8 cellular contexts compared by ENCODE assay signal in the genomic region with DNA sequence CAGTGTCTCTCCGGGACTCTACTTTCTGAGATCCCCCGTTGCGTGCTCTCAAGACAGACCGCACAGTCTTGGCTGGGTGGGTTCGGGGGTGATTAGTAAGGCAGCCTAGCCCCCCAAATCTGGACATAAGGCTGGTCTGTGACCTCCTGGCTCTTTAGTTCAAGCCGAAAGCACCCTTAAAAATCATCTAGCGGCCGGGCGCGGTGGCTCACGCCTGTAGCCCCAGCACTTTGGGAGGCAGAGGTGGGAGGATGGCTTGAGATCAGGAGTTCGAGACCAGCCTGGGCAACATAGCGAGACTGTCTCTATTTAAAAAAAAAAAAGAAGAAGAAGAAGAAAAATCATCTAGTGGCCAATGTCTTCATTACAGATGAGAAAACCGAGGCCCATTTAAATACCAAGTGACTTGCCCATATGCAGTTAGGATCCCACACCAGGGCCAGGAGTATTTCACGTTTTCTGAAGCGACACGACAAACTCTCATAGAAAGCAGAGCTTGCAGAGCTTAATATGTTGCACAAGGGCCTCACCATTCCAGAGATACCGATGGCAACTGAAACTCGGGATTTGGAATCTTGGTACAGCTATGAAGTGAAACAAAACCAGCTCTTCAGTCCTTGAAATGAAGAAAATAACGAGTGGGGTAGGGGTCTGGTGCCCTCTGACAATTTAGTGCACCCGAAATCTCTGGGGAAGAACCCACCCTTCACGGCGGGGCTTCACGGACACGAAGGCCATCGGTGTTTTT. TPM values are rescaled to one million over a fixed set of nuclear protein-coding genes. Genes with fewer than 3 reads are reported as not detected.
DNase-seq lines count a peak whose midpoint lies in the region; ATAC-seq and TF ChIP-seq lines count a peak whose summit lies in the region.

No MANE protein-coding gene starts in this region.

- H3K9ac ChIP-seq in Karpas-422 (ENCODE audit: low read length): peak overlapping the region; percentile 77

- ATAC-seq in left lobe of liver (peak; percentile 9), HG02973 (IDR thresholded peaks at IDR 0.05; ENCODE audit: unreplicated experiment) (no peak)

- H3K4me1 ChIP-seq in BE2C (peaks cover 16% of the 10 kb centered on the region), Karpas-422 (ENCODE audit: low read length) (peaks cover 39% of the 10 kb centered on the region), ascending aorta (peaks cover 4 to 18% of the 10 kb centered on the region in 2 donors), tibial nerve (peaks cover 0 to 69% (median 23%) of the 10 kb centered on the region in 4 donors)

- H2AFZ ChIP-seq in Karpas-422 (ENCODE audit: low read length): peak overlapping the region; percentile 68

- H3K4me2 ChIP-seq in Karpas-422 (ENCODE audit: low read depth, low read length, poor library complexity, severe bottlenecking): peak overlapping the region; percentile 96

- H3K27me3 ChIP-seq in BE2C (no peaks in the 10 kb centered on the region), Karpas-422 (ENCODE audit: low read length) (no peaks in the 10 kb centered on the region), ascending aorta (no peaks in the 10 kb centered on the region), tibial nerve (no peaks in the 10 kb centered on the region)

- H3K9me3 ChIP-seq in BE2C: no peaks in the 10 kb centered on the region
- H3K9me3 ChIP-seq in Karpas-422 (ENCODE audit: low read length): no peaks in the 10 kb centered on the region
- H3K9me3 ChIP-seq in ascending aorta: no peaks in the 10 kb centered on the region
- H3K9me3 ChIP-seq in tibial nerve: no peaks in the 10 kb centered on the region

- TF ChIP-seq EP300 in tibial nerve (IDR thresholded peaks at IDR 0.05): no peak

- 42 to 45% methylated on average over 25 of the region's 26 CpGs for WGBS in tibial nerve, 2 donors

- intact Hi-C loops in ascending aorta (cut with DNase I): loop anchor here (1.0 to 5.0 kb wide), 2 partner anchors 46 to 113 kb away; partner anchors contain the start of genes IMPDH1 and RBM28

- no peak overlapping the region for H3K27ac ChIP-seq in Karpas-422 (ENCODE audit: low read length)
- H3K27ac ChIP-seq in ascending aorta: peak overlapping the region; percentile 90 to 96
- peak overlapping the region; percentile 82 to 95 (median 94) for H3K27ac ChIP-seq in tibial nerve

- no peak for TF ChIP-seq POLR2A in tibial nerve (IDR thresholded peaks at IDR 0.05)

- H4K20me1 ChIP-seq in Karpas-422 (ENCODE audit: insufficient read depth, low read depth, low read length): no peaks in the 10 kb centered on the region

- H3K9me2 ChIP-seq in Karpas-422 (replicated peaks; ENCODE audit: insufficient read depth, low read length): no peaks in the 10 kb centered on the region

- H3K79me2 ChIP-seq in Karpas-422 (ENCODE audit: low read length): peaks cover 42% of the 10 kb centered on the region

- TF ChIP-seq CTCF in BE2C (IDR thresholded peaks at IDR 0.05; ENCODE audit: low read depth, low read length): no peak; the same call in 1 of the 2 replicates
- TF ChIP-seq CTCF in ascending aorta (IDR thresholded peaks at IDR 0.05): peak in 1 of 3 experiments; percentile 27
- no peak for TF ChIP-seq CTCF in tibial nerve (IDR thresholded peaks at IDR 0.05)
- TF ChIP-seq CTCF in GM20000 (IDR thresholded peaks at IDR 0.05; ENCODE audit: extremely low read depth, missing control alignments): no peak

- H3K4me3 ChIP-seq in BE2C (ENCODE audit: low read depth, low read length) (peak overlapping the region; percentile 91), Karpas-422 (ENCODE audit: low read length) (peak overlapping the region; percentile 65), ascending aorta (peak overlapping the region; percentile 72 to 84), tibial nerve (peak overlapping the region; percentile 73 to 96 (median 88))

- DNase-seq in BE2C (no peak), Karpas-422 (peak; percentile 61), ascending aorta (ENCODE audit: low spot score in 2 of 2) (no peak), left lobe of liver (ENCODE audit: low spot score) (no peak), tibial nerve (ENCODE audit: low spot score in 2 of 2) (no peak), GM20000 (ENCODE audit: low spot score) (no peak), NCI-H2171 treated with DMSO at 0.1 percent for 48 hours (lab: John Stamatoyannopoulos, UW) (no peak)

- H3K36me3 ChIP-seq in BE2C (peaks cover 7% of the 10 kb centered on the region), Karpas-422 (ENCODE audit: insufficient read depth, low read length) (0 out of 2 replicates have a peak, but pooled peaks cover 8% of the 10 kb centered on the region), ascending aorta (peaks cover 0 to 4% of the 10 kb centered on the region in 2 donors), tibial nerve (peaks cover 0 to 7% (median 0%) of the 10 kb centered on the region in 3 donors)

RNA-seq across cellular contexts. Expression of gene HILPDA, which starts 0.7 kb away (rescaled TPM):
- 13.2 TPM for polyA plus RNA-seq in BE2C (2012; ENCODE audit: insufficient read depth, insufficient read length, low read depth)
- total RNA-seq in Karpas-422 (2014; rRNA removed; shearing (Covaris generic); ENCODE audit: low replicate concordance): 16.3 and 32.2 TPM in 2 replicates
- total RNA-seq in ascending aorta (19.3 TPM), left lobe of liver (3.8 TPM), tibial nerve (10 to 100 TPM; 32.4 to 64.2 (median 38.3) TPM)

RNA-seq across cellular contexts. Expression of gene METTL2B, which starts 21.6 kb away (rescaled TPM):
- 25.2 TPM for polyA plus RNA-seq in BE2C (2012; ENCODE audit: insufficient read depth, insufficient read length, low read depth)
- 20.7 and 27.8 TPM in 2 replicates for total RNA-seq in Karpas-422 (2014; rRNA removed; shearing (Covaris generic); ENCODE audit: low replicate concordance)
- 37.4 TPM for total RNA-seq in ascending aorta
- 13.9 TPM for total RNA-seq in left lobe of liver
- 10 to 100 TPM; 21.6 to 27.9 (median 24.1) TPM for total RNA-seq in tibial nerve

RNA-seq across cellular contexts. Expression of gene IMPDH1, which starts 45.2 kb away (rescaled TPM):
- polyA plus RNA-seq in BE2C (2012; ENCODE audit: insufficient read depth, insufficient read length, low read depth): 265 TPM
- 30.5 and 50.1 TPM in 2 replicates for total RNA-seq in Karpas-422 (2014; rRNA removed; shearing (Covaris generic); ENCODE audit: low replicate concordance)
- total RNA-seq in ascending aorta (148 TPM), left lobe of liver (3.5 TPM), tibial nerve (100 to 1,000 TPM in 1 of 4 donors, 10 to 100 TPM in 3; 50.2 to 102 (median 74.0) TPM)
